ENCODE assay signal across 27 cellular contexts in genomic region chr10:87729940-87730339, GRCh38.
"Had no signal": no experiment of that assay in that cellular context is flagged by ENCODE, and none has a peak within 500 bp of the region (broad histone marks: within the 10 kb centered on the region; RNA-seq: fewer than 3 reads in every experiment).

No MANE protein-coding gene starts in this region.

- H3K9me3 Mint-ChIP-seq: dendritic cell treated with granulocyte-macrophage colony-stimulating factor and Interleukin-4, amounts not matched to agents 40 ng/mL and 50 ng/mL, for 4 days; effector memory CD8-positive, alpha-beta T cell; endodermal cell had no signal

- H3K9me3 ChIP-seq: colonic mucosa, esophagus muscularis mucosa, esophagus squamous epithelium, gastrocnemius medialis, gastroesophageal sphincter, heart left ventricle had no signal

- DNase-seq: colonic mucosa; cortex of kidney; dermis blood vessel endothelial cell; dorsolateral prefrontal cortex; effector CD4-positive, alpha-beta T cell; effector CD8-positive, alpha-beta T cell; effector memory CD4-positive, alpha-beta T cell; effector memory CD8-positive, alpha-beta T cell; endodermal cell; erythroblast; esophagus squamous epithelium; foreskin fibroblast; foreskin keratinocyte; foreskin melanocyte; gastrocnemius medialis; glutamatergic neuron; head of caudate nucleus; heart left ventricle had no signal

- FAIRE-seq: colon, endometrium, frontal cortex had no signal

- H3K4me1 ChIP-seq: colonic mucosa, foreskin keratinocyte, gastrocnemius medialis had no signal

- H3K27ac ChIP-seq: colonic mucosa, coronary artery, dorsolateral prefrontal cortex, epithelial cell of prostate, esophagus muscularis mucosa, esophagus squamous epithelium, foreskin keratinocyte, gastrocnemius medialis, gastroesophageal sphincter, heart left ventricle had no signal

- H3K27me3 Mint-ChIP-seq: dendritic cell treated with granulocyte-macrophage colony-stimulating factor and Interleukin-4, amounts not matched to agents 40 ng/mL and 50 ng/mL, for 4 days had no signal

- ATAC-seq: effector memory CD8-positive, alpha-beta T cell; esophagus mucosa; foreskin keratinocyte; gastrocnemius medialis; gastroesophageal sphincter; heart left ventricle had no signal

- H3K36me3 ChIP-seq: colonic mucosa, esophagus squamous epithelium, gastrocnemius medialis had no signal

- H3K27ac Mint-ChIP-seq: dendritic cell treated with granulocyte-macrophage colony-stimulating factor and Interleukin-4, amounts not matched to agents 40 ng/mL and 50 ng/mL, for 4 days; effector memory CD8-positive, alpha-beta T cell; endodermal cell had no signal

- H3K27me3 ChIP-seq: colonic mucosa, esophagus muscularis mucosa, esophagus squamous epithelium, gastrocnemius medialis, gastroesophageal sphincter, heart left ventricle had no signal

- H3K4me3 Mint-ChIP-seq: dendritic cell treated with granulocyte-macrophage colony-stimulating factor and Interleukin-4, amounts not matched to agents 40 ng/mL and 50 ng/mL, for 4 days; effector memory CD8-positive, alpha-beta T cell; endodermal cell had no signal

- H3K4me3 ChIP-seq: colonic mucosa, coronary artery, dorsolateral prefrontal cortex, esophagus muscularis mucosa, esophagus squamous epithelium, gastrocnemius medialis, gastroesophageal sphincter, heart left ventricle had no signal
